ENCODE assay signal across 1 cellular context in genomic region chr15:78872972-78873795, GRCh38.
TF ChIP-seq lines count a peak whose summit lies in the region.

No MANE protein-coding gene starts in this region.

TF ChIP-seq in HEK293, 187 proteins besides CTCF, POLR2A, EP300 and RAD21 (continued from another document):
- TF ChIP-seq ZBTB48 (tag by site-specific recombination; IDR thresholded peaks at IDR 0.05) (no peak; the same call in 1 of the 2 replicates), KLF8 (tag by site-specific recombination; IDR thresholded peaks at IDR 0.05) (peak; percentile 88), ZNF510 (tag by site-specific recombination; IDR thresholded peaks at IDR 0.05; ENCODE audit: insufficient replicate concordance) (no peak), YY1 (tag by site-specific recombination; IDR thresholded peaks at IDR 0.05) (peak; percentile 99), HIC1 (tag by site-specific recombination; IDR thresholded peaks at IDR 0.05) (peak; percentile 49), ZNF747 (tag by site-specific recombination; IDR thresholded peaks at IDR 0.05) (no peak), ELK4 (IDR thresholded peaks at IDR 0.05; ENCODE audit: borderline replicate concordance, low read depth, low read length) (no peak), ZNF274 (IDR thresholded peaks at IDR 0.05; ENCODE audit: low read length) (no peak), ZNF274 (tag by site-specific recombination; IDR thresholded peaks at IDR 0.05; ENCODE audit: borderline replicate concordance) (no peak), ZNF48 (tag by site-specific recombination; IDR thresholded peaks at IDR 0.05) (no peak), KLF17 (tag by site-specific recombination; IDR thresholded peaks at IDR 0.05) (peak; percentile 83), TCF7L2 (IDR thresholded peaks at IDR 0.05; ENCODE audit: borderline replicate concordance, low read depth, low read length) (no peak), ZNF837 (tag by site-specific recombination; IDR thresholded peaks at IDR 0.05) (no peak; the same call in 1 of the 2 replicates), WT1 (tag by site-specific recombination; IDR thresholded peaks at IDR 0.05) (peak; percentile 57), ZNF354C (tag by site-specific recombination; IDR thresholded peaks at IDR 0.05; ENCODE audit: borderline replicate concordance, low read depth) (no peak), ZNF202 (tag by site-specific recombination; IDR thresholded peaks at IDR 0.05; ENCODE audit: borderline replicate concordance) (no peak), BCL11B (tag by site-specific recombination; IDR thresholded peaks at IDR 0.05; ENCODE audit: low read depth) (peak; percentile 41; the same call in 1 of the 2 replicates), ZNF600 (tag by site-specific recombination; IDR thresholded peaks at IDR 0.05) (peak; percentile 79), ZNF621 (tag by site-specific recombination; IDR thresholded peaks at IDR 0.05) (no peak), PRDM10 (tag by site-specific recombination; IDR thresholded peaks at IDR 0.05) (peak; percentile 79), ZNF112 (tag by site-specific recombination; IDR thresholded peaks at IDR 0.05) (no peak), KLF1 (tag by site-specific recombination; IDR thresholded peaks at IDR 0.05) (peak; percentile 61)
- TF ChIP-seq, protein P1, sequence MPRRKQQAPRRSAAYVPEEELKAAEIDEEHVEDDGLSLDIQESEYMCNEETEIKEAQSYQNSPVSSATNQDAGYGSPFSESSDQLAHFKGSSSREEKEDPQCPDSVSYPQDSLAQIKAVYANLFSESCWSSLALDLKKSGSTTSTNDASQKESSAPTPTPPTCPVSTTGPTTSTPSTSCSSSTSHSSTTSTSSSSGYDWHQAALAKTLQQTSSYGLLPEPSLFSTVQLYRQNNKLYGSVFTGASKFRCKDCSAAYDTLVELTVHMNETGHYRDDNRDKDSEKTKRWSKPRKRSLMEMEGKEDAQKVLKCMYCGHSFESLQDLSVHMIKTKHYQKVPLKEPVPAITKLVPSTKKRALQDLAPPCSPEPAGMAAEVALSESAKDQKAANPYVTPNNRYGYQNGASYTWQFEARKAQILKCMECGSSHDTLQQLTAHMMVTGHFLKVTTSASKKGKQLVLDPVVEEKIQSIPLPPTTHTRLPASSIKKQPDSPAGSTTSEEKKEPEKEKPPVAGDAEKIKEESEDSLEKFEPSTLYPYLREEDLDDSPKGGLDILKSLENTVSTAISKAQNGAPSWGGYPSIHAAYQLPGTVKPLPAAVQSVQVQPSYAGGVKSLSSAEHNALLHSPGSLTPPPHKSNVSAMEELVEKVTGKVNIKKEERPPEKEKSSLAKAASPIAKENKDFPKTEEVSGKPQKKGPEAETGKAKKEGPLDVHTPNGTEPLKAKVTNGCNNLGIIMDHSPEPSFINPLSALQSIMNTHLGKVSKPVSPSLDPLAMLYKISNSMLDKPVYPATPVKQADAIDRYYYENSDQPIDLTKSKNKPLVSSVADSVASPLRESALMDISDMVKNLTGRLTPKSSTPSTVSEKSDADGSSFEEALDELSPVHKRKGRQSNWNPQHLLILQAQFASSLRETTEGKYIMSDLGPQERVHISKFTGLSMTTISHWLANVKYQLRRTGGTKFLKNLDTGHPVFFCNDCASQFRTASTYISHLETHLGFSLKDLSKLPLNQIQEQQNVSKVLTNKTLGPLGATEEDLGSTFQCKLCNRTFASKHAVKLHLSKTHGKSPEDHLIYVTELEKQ (tag by site-specific recombination; IDR thresholded peaks at IDR 0.05; ENCODE audit: borderline replicate concordance) = 0 out of 2 replicates have a peak, but pooled peaks have one; percentile 16
- TF ChIP-seq, protein P2, sequence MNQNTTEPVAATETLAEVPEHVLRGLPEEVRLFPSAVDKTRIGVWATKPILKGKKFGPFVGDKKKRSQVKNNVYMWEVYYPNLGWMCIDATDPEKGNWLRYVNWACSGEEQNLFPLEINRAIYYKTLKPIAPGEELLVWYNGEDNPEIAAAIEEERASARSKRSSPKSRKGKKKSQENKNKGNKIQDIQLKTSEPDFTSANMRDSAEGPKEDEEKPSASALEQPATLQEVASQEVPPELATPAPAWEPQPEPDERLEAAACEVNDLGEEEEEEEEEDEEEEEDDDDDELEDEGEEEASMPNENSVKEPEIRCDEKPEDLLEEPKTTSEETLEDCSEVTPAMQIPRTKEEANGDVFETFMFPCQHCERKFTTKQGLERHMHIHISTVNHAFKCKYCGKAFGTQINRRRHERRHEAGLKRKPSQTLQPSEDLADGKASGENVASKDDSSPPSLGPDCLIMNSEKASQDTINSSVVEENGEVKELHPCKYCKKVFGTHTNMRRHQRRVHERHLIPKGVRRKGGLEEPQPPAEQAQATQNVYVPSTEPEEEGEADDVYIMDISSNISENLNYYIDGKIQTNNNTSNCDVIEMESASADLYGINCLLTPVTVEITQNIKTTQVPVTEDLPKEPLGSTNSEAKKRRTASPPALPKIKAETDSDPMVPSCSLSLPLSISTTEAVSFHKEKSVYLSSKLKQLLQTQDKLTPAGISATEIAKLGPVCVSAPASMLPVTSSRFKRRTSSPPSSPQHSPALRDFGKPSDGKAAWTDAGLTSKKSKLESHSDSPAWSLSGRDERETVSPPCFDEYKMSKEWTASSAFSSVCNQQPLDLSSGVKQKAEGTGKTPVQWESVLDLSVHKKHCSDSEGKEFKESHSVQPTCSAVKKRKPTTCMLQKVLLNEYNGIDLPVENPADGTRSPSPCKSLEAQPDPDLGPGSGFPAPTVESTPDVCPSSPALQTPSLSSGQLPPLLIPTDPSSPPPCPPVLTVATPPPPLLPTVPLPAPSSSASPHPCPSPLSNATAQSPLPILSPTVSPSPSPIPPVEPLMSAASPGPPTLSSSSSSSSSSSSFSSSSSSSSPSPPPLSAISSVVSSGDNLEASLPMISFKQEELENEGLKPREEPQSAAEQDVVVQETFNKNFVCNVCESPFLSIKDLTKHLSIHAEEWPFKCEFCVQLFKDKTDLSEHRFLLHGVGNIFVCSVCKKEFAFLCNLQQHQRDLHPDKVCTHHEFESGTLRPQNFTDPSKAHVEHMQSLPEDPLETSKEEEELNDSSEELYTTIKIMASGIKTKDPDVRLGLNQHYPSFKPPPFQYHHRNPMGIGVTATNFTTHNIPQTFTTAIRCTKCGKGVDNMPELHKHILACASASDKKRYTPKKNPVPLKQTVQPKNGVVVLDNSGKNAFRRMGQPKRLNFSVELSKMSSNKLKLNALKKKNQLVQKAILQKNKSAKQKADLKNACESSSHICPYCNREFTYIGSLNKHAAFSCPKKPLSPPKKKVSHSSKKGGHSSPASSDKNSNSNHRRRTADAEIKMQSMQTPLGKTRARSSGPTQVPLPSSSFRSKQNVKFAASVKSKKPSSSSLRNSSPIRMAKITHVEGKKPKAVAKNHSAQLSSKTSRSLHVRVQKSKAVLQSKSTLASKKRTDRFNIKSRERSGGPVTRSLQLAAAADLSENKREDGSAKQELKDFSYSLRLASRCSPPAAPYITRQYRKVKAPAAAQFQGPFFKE (tag by site-specific recombination; IDR thresholded peaks at IDR 0.05; ENCODE audit: borderline replicate concordance) = no peak
- TF ChIP-seq, protein P3, sequence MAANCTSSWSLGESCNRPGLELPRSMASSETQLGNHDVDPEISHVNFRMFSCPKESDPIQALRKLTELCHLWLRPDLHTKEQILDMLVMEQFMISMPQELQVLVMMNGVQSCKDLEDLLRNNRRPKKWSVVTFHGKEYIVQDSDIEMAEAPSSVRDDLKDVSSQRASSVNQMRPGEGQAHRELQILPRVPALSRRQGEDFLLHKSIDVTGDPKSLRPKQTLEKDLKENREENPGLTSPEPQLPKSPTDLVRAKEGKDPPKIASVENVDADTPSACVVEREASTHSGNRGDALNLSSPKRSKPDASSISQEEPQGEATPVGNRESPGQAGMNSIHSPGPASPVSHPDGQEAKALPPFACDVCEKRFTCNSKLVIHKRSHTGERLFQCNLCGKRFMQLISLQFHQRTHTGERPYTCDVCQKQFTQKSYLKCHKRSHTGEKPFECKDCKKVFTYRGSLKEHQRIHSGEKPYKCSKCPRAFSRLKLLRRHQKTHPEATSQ (tag by site-specific recombination; IDR thresholded peaks at IDR 0.05) = peak; percentile 49; the same call in 1 of the 2 replicates
